In the genomic region with DNA sequence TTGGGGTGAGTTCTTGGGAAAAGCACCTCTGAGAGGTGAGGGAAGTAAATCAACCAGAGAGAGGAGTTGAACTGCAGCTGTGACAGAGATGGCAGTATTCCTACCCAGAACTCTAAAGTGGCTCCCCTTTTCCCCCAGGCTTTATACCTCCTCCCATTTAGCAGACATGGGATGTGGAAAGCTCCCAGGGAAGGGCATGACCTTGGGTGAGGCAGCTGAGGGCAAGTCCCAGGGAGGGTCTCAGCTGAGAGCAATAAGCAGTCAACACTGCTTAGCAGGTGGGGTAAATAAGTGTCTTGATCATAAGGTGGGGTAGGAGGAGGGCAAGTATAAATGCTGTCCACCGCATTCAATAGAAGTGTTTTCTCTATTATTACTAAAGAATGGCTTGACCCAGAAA, we compare ENCODE assay signal across 13 cellular contexts.
DNase-seq lines count a peak whose midpoint lies in the region; ATAC-seq and TF ChIP-seq lines count a peak whose summit lies in the region.
"Had no signal": no experiment of that assay in that cellular context is flagged by ENCODE, and none has a peak within 500 bp of the region (broad histone marks: within the 10 kb centered on the region; RNA-seq: fewer than 3 reads in every experiment).

No MANE protein-coding gene starts in this region.

- ATAC-seq in body of pancreas (no peak), right cardiac atrium (peak in 1 of 2 donors; percentile 29), GM19452 (IDR thresholded peaks at IDR 0.05; ENCODE audit: unreplicated experiment) (no peak), T-helper 17 cell (no peak)
- no peak for ATAC-seq in naive thymus-derived CD4-positive, alpha-beta T cell

- 86 to 95% methylated on average over 1 of the region's 1 CpG for WGBS in body of pancreas, 2 donors
- 86% methylated on average over 1 of the region's 1 CpG for WGBS in right cardiac atrium

- H3K9me3 ChIP-seq in body of pancreas (no peaks in the 10 kb centered on the region), right cardiac atrium (ENCODE audit: control insufficient read depth, low read length) (no peaks in the 10 kb centered on the region), T-helper 17 cell (ENCODE audit: control insufficient read depth, low read length, poor library complexity, severe bottlenecking) (no peaks in the 10 kb centered on the region)
- no peaks in the 10 kb centered on the region for H3K9me3 ChIP-seq in naive thymus-derived CD4-positive, alpha-beta T cell (ENCODE audit: control insufficient read depth in 2 of 3, low read length in 3 of 3)

- no peaks in the 10 kb centered on the region for H3K9me3 Mint-ChIP-seq in Calu3 (ENCODE audit: low read depth, unreplicated experiment)
- peaks cover 0 to 1% (median 0%) of the 10 kb centered on the region in 11 donors for H3K9me3 Mint-ChIP-seq in naive thymus-derived CD4-positive, alpha-beta T cell
- H3K9me3 Mint-ChIP-seq: endodermal cell had no signal

- H3K27me3 Mint-ChIP-seq in Calu3 (ENCODE audit: unreplicated experiment) (no peaks in the 10 kb centered on the region), T-helper 17 cell (peaks cover 25% of the 10 kb centered on the region)
- H3K27me3 Mint-ChIP-seq in naive thymus-derived CD4-positive, alpha-beta T cell: peaks cover 0 to 8% (median 0%) of the 10 kb centered on the region in 5 donors

- no peak for TF ChIP-seq POLR2A in body of pancreas (IDR thresholded peaks at IDR 0.05)

- H3K36me3 ChIP-seq in body of pancreas (replicated peaks in 1 of 2; ENCODE audit: insufficient read depth in 1 of 2, low read depth in 2 of 2): no peaks in the 10 kb centered on the region
- H3K36me3 ChIP-seq in naive thymus-derived CD4-positive, alpha-beta T cell (ENCODE audit: control insufficient read depth in 2 of 3, insufficient read depth in 3 of 3, low read length in 3 of 3): no peaks in the 10 kb centered on the region

- intact Hi-C loops in Calu3 (cut with micrococcal nuclease; ENCODE audit: unreplicated experiment) (loop anchor here (1.0 to 10.0 kb wide), 4 partner anchors 37 to 397 kb away; a partner anchor contains a TSS), body of pancreas (cut with DNase I) (no loop called here), right cardiac atrium (cut with DNase I) (loop anchor here in 2 of 4 donors (10.0 kb wide), 2 partner anchors 217 to 397 kb away; a partner anchor contains a TSS)
- intact Hi-C loops in naive thymus-derived CD4-positive, alpha-beta T cell (cut with micrococcal nuclease): no loop called here

- H3K36me3 Mint-ChIP-seq in Calu3 (ENCODE audit: insufficient read depth, unreplicated experiment) (no peaks in the 10 kb centered on the region), T-helper 17 cell (ENCODE audit: low read depth) (no peaks in the 10 kb centered on the region)
- H3K36me3 Mint-ChIP-seq in naive thymus-derived CD4-positive, alpha-beta T cell: no peaks in the 10 kb centered on the region

- no TSS peak for BruUV-seq in Calu3 (replicated peaks; lab: Mats Ljungman, UMichigan)

- H3K4me3 ChIP-seq in body of pancreas (no peak overlapping the region), right cardiac atrium (ENCODE audit: low read length) (no peak overlapping the region)
- no peak overlapping the region for H3K4me3 ChIP-seq in naive thymus-derived CD4-positive, alpha-beta T cell (ENCODE audit: low read length)

- POLR2A ChIA-PET in naive thymus-derived CD4-positive, alpha-beta T cell (lab: Charles Lee): no interaction called here

- H3K4me1 Mint-ChIP-seq in Calu3 (ENCODE audit: low read depth, unreplicated experiment) (peaks cover 41% of the 10 kb centered on the region), T-helper 17 cell (peaks cover 2% of the 10 kb centered on the region)
- H3K4me1 Mint-ChIP-seq in naive thymus-derived CD4-positive, alpha-beta T cell: no peaks in the 10 kb centered on the region
- H3K4me1 Mint-ChIP-seq: endodermal cell had no signal

- TF ChIP-seq CTCF in Calu3 (IDR thresholded peaks at IDR 0.05; ENCODE audit: unreplicated experiment) (no peak), body of pancreas (IDR thresholded peaks at IDR 0.05) (no peak)

- H3K27ac ChIP-seq in body of pancreas (peak overlapping the region in 3 of 4 donors; percentile 18 to 57 (median 56)), right cardiac atrium (ENCODE audit: low read length) (peak overlapping the region; percentile 46)
- H3K27ac ChIP-seq in naive thymus-derived CD4-positive, alpha-beta T cell (ENCODE audit: low read depth, low read length): no peak overlapping the region

- H3K27ac Mint-ChIP-seq in Calu3 (ENCODE audit: unreplicated experiment) (peak overlapping the region; percentile 72), T-helper 17 cell (no peak overlapping the region)
- no peak overlapping the region for H3K27ac Mint-ChIP-seq in naive thymus-derived CD4-positive, alpha-beta T cell
- H3K27ac Mint-ChIP-seq: endodermal cell had no signal

- DNase-seq in Calu3: no peak
- no peak for DNase-seq in body of pancreas
- peak in 1 of 3 donors; percentile 16 for DNase-seq in right cardiac atrium
- DNase-seq in retina: peak; percentile 3
- DNase-seq in T-helper 17 cell: no peak
- no peak for DNase-seq in GM03348 (ENCODE audit: low spot score)
- no peak for DNase-seq in naive thymus-derived CD4-positive, alpha-beta T cell
- DNase-seq: activated CD8-positive, alpha-beta memory T cell treated with anti-CD3 and anti-CD28 coated beads, Interleukin-2, amount 50 U/mL, for 48 hours; DMS79 treated with DMSO at 0.1 percent for 48 hours; SIG-M5; small intestine had no signal

- CTCF ChIA-PET in Calu3 (lab: Charles Lee): interaction anchor here (0.6 kb wide), 1 partner anchor 994 kb away, joined by 3 read pairs; no protein-coding TSS in a partner anchor
- CTCF ChIA-PET in naive thymus-derived CD4-positive, alpha-beta T cell (lab: Charles Lee): no interaction called here

- H3K27me3 ChIP-seq in body of pancreas (no peaks in the 10 kb centered on the region), right cardiac atrium (ENCODE audit: control insufficient read depth, insufficient read depth) (no peaks in the 10 kb centered on the region)
- H3K27me3 ChIP-seq in naive thymus-derived CD4-positive, alpha-beta T cell (ENCODE audit: control insufficient read depth in 2 of 2, insufficient read depth in 2 of 2, low read length in 2 of 2): no peaks in the 10 kb centered on the region

- H3K4me1 ChIP-seq in body of pancreas (peaks cover 7% of the 10 kb centered on the region), right cardiac atrium (ENCODE audit: control insufficient read depth, insufficient read depth, low read length) (peaks cover 4% of the 10 kb centered on the region)
- no peaks in the 10 kb centered on the region for H3K4me1 ChIP-seq in naive thymus-derived CD4-positive, alpha-beta T cell (ENCODE audit: control insufficient read depth in 2 of 2, insufficient read depth in 2 of 2, low read length in 2 of 2)

- H3K4me3 Mint-ChIP-seq in Calu3 (ENCODE audit: low read depth, unreplicated experiment) (no peak overlapping the region), T-helper 17 cell (no peak overlapping the region)
- H3K4me3 Mint-ChIP-seq in naive thymus-derived CD4-positive, alpha-beta T cell: no peak overlapping the region
- H3K4me3 Mint-ChIP-seq: endodermal cell had no signal
